In the genomic region with DNA sequence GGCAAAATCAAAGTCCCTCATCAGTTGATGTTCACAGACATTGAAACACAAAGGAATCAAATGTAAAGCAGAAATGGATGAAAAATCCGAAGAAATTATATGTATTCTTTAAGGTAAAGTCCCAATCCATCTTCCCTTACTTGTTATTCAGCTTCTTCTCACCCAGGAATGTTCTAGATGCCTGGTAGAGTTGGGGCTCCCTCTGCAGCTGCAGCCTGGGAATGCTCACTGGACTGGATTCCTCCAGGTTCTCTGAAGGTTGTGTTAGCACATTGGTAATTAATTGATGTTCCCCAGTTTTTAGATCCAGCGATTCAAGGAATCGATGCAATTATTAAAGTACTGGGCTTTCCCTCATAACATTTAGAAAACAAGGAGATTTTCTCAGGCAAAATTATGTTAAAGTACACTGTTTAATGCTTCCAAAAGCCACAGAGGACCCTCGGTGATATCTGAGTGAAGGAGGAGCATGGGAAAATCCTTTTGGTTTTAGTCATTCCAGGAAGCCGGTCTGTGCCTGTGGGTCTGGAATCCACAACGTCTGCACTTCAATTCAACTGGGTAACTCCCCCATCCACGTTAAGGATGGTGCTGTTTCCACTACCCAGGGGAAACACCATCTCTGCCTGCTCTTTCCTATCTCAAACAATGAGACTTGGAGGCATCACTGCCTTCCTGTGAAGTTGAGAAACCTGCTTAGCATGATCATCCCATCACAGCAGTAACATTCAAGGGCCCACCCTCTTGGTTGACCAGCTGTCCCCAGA, we compare ENCODE assay signal across 12 cellular contexts. TPM values are rescaled to one million over a fixed set of nuclear protein-coding genes. Genes with fewer than 3 reads are reported as not detected.
A peak's percentile ranks its signal among the peaks of the same experiment; 100 is the strongest.
DNase-seq lines count a peak whose midpoint lies in the region; ATAC-seq and TF ChIP-seq lines count a peak whose summit lies in the region.
"Had no signal": no experiment of that assay in that cellular context is flagged by ENCODE, and none has a peak within 500 bp of the region (broad histone marks: within the 10 kb centered on the region; RNA-seq: fewer than 3 reads in every experiment).

No MANE protein-coding gene starts in this region.

- H3K4me1 Mint-ChIP-seq in H9 = no peaks in the 10 kb centered on the region
- H3K4me1 Mint-ChIP-seq: activated naive CD8-positive, alpha-beta T cell treated with anti-CD3 and anti-CD28 coated beads, Interleukin-2, amount 50 U/mL, for 24 hours; stimulated activated memory B cell treated with anti-CD40 and anti-IgM and Interleukin-4, amounts not matched to agents 10 μg/mL and 1 μg/mL and 100 μg/mL, for 72 hours had no signal

- H2AFZ ChIP-seq in H9 (ENCODE audit: low read length) = no peak overlapping the region
- no peak overlapping the region for H2AFZ ChIP-seq in SK-N-SH (ENCODE audit: low read depth)
- H2AFZ ChIP-seq in osteoblast (ENCODE audit: low read length) = no peak overlapping the region

- no CpG with 5 or more reads among the region's 7 CpGs for WGBS in H9 (ENCODE audit: extremely low coverage, insufficient read length, low lambda C conversion rate)
- 66% methylated on average over 7 of the region's 7 CpGs for WGBS in SK-N-SH (ENCODE audit: low lambda C conversion rate)

- no peak overlapping the region for H3K27ac Mint-ChIP-seq in H9
- H3K27ac Mint-ChIP-seq: activated naive CD8-positive, alpha-beta T cell treated with anti-CD3 and anti-CD28 coated beads, Interleukin-2, amount 50 U/mL, for 24 hours; stimulated activated memory B cell treated with anti-CD40 and anti-IgM and Interleukin-4, amounts not matched to agents 10 μg/mL and 1 μg/mL and 100 μg/mL, for 72 hours; T-helper 2 cell treated with Interferon-gamma antibody and Interleukin-4, amounts not matched to agents 5 μg/mL and 100 μg/mL, for 36 hours had no signal

- H3K14ac ChIP-seq in H9 (ENCODE audit: insufficient read depth, low read length) = no peak overlapping the region

- H3K4me1 ChIP-seq in H9 (ENCODE audit: insufficient read depth, low read length) (no peaks in the 10 kb centered on the region), SK-N-SH (ENCODE audit: control insufficient read depth in 1 of 2, insufficient read depth in 2 of 2, low read depth in 1 of 2, low read length in 1 of 2) (no peaks in the 10 kb centered on the region), osteoblast (ENCODE audit: insufficient read depth, low read length) (no peaks in the 10 kb centered on the region)

- H4K5ac ChIP-seq in H9 (ENCODE audit: insufficient read length, low read depth, low read length) = no peak overlapping the region

- H3F3A ChIP-seq in SK-N-SH (replicated peaks; ENCODE audit: insufficient read depth) = no peaks in the 10 kb centered on the region

- H3K27me3 ChIP-seq in H9 (ENCODE audit: insufficient read depth, low read length) (no peaks in the 10 kb centered on the region), SK-N-SH (ENCODE audit: insufficient read depth) (no peaks in the 10 kb centered on the region), osteoblast (ENCODE audit: insufficient read depth, low read length) (peaks cover 31% of the 10 kb centered on the region), WERI-Rb-1 (ENCODE audit: insufficient read depth, low read depth, severe bottlenecking) (no peaks in the 10 kb centered on the region)

- H3K23ac ChIP-seq in H9 (ENCODE audit: insufficient read length, low read depth, low read length) = no peak overlapping the region

- no peak for DNase-seq in H9
- DNase-seq in SK-N-SH = no peak
- DNase-seq in osteoblast (ENCODE audit: insufficient read length, low spot score, missing footprints) = no peak
- DNase-seq in activated naive CD4-positive, alpha-beta T cell (lab: John Stamatoyannopoulos, UW) = no peak
- DNase-seq in SK-N-DZ (ENCODE audit: low spot score) = no peak
- no peak for DNase-seq in WERI-Rb-1
- DNase-seq: activated naive CD8-positive, alpha-beta T cell treated with anti-CD3 and anti-CD28 coated beads, Interleukin-2, amount 50 U/mL, for 24 hours; DMS153; NCI-H1694 treated with DMSO at 0.1 percent for 48 hours had no signal

- H2AK5ac ChIP-seq in H9 (ENCODE audit: insufficient read length, low read length) = no peak overlapping the region

- no peaks in the 10 kb centered on the region for H3K9me2 ChIP-seq in SK-N-SH

- no peak overlapping the region for H2BK120ac ChIP-seq in H9 (ENCODE audit: low read depth, low read length, poor library complexity, severe bottlenecking)

- H3K4me3 Mint-ChIP-seq in H9 = no peak overlapping the region
- H3K4me3 Mint-ChIP-seq: activated naive CD8-positive, alpha-beta T cell treated with anti-CD3 and anti-CD28 coated beads, Interleukin-2, amount 50 U/mL, for 24 hours; stimulated activated memory B cell treated with anti-CD40 and anti-IgM and Interleukin-4, amounts not matched to agents 10 μg/mL and 1 μg/mL and 100 μg/mL, for 72 hours; T-helper 2 cell treated with Interferon-gamma antibody and Interleukin-4, amounts not matched to agents 5 μg/mL and 100 μg/mL, for 36 hours had no signal

- no peak overlapping the region for H2BK20ac ChIP-seq in H9 (ENCODE audit: low read depth, low read length, poor library complexity, severe bottlenecking)

- H2BK5ac ChIP-seq in H9 (ENCODE audit: insufficient read length, low read length) = no peak overlapping the region

- H3K4ac ChIP-seq in H9 (ENCODE audit: low read depth, low read length) = no peak overlapping the region

- no peaks in the 10 kb centered on the region for H3K9me3 Mint-ChIP-seq in H9
- H3K9me3 Mint-ChIP-seq: activated naive CD8-positive, alpha-beta T cell treated with anti-CD3 and anti-CD28 coated beads, Interleukin-2, amount 50 U/mL, for 24 hours; stimulated activated memory B cell treated with anti-CD40 and anti-IgM and Interleukin-4, amounts not matched to agents 10 μg/mL and 1 μg/mL and 100 μg/mL, for 72 hours; T-helper 2 cell treated with Interferon-gamma antibody and Interleukin-4, amounts not matched to agents 5 μg/mL and 100 μg/mL, for 36 hours had no signal

- no peak overlapping the region for H3T11ph ChIP-seq in H9 (ENCODE audit: low read length)

- peak; percentile 49 for TF ChIP-seq CTCF in H9 (conservative IDR thresholded peaks at IDR 0.05)
- TF ChIP-seq CTCF in SK-N-SH (IDR thresholded peaks at IDR 0.05) = peak; percentile 51
- peak; percentile 48 for TF ChIP-seq CTCF in osteoblast (IDR thresholded peaks at IDR 0.05; ENCODE audit: extremely low read depth, low read depth, low read length)
- no peak for TF ChIP-seq CTCF in WERI-Rb-1 (IDR thresholded peaks at IDR 0.05; ENCODE audit: low read depth, low read length)

- H3K18ac ChIP-seq in H9 (ENCODE audit: insufficient read length, low read depth, low read length) = no peak overlapping the region

- H3K9me3 ChIP-seq in H9 (ENCODE audit: control insufficient read depth, low read depth, low read length) = no peaks in the 10 kb centered on the region
- H3K9me3 ChIP-seq in SK-N-SH = no peaks in the 10 kb centered on the region
- no peaks in the 10 kb centered on the region for H3K9me3 ChIP-seq in osteoblast (ENCODE audit: low read depth, low read length)
- H3K9me3 ChIP-seq in WERI-Rb-1 (ENCODE audit: severe bottlenecking) = no peaks in the 10 kb centered on the region

- POLR2A ChIA-PET in SK-N-SH (lab: Yijun Ruan, JAX) = no interaction called here

- no peak for TF ChIP-seq EP300 in SK-N-SH (IDR thresholded peaks at IDR 0.05; ENCODE audit: borderline replicate concordance in 1 of 2, low read depth in 1 of 2, low read length in 1 of 2)

- peak; percentile 52 for ATAC-seq in esophagus mucosa
- ATAC-seq: activated naive CD8-positive, alpha-beta T cell treated with anti-CD3 and anti-CD28 coated beads, Interleukin-2, amount 50 U/mL, for 24 hours; stimulated activated memory B cell treated with anti-CD40 and anti-IgM and Interleukin-4, amounts not matched to agents 10 μg/mL and 1 μg/mL and 100 μg/mL, for 72 hours had no signal

- H3K27ac ChIP-seq in H9 (ENCODE audit: insufficient read length, low read depth, low read length) = no peak overlapping the region
- no peak overlapping the region for H3K27ac ChIP-seq in SK-N-SH (ENCODE audit: low read depth in 2 of 2, low read length in 1 of 2)
- H3K27ac ChIP-seq in osteoblast (ENCODE audit: low read depth, low read length) = no peak overlapping the region
- no peak overlapping the region for H3K27ac ChIP-seq in WERI-Rb-1

- H3K79me2 ChIP-seq in H9 (ENCODE audit: insufficient read depth, low read length) = no peaks in the 10 kb centered on the region
- H3K79me2 ChIP-seq in SK-N-SH (ENCODE audit: insufficient read depth) = no peaks in the 10 kb centered on the region
- no peaks in the 10 kb centered on the region for H3K79me2 ChIP-seq in osteoblast (ENCODE audit: insufficient read depth, low read length)

- H3K4me2 ChIP-seq in H9 (ENCODE audit: insufficient read depth, insufficient read length, low read length) (no peak overlapping the region), SK-N-SH (no peak overlapping the region), osteoblast (ENCODE audit: insufficient read depth, low read length) (no peak overlapping the region)

- H4K8ac ChIP-seq in H9 (replicated peaks; ENCODE audit: insufficient read length, low read depth, low read length) = no peak overlapping the region

- peaks cover 0 to 5% (median 2%) of the 10 kb centered on the region in 3 experiments; a peak in 3 of 7 replicates for H3K36me3 Mint-ChIP-seq in H9 (ENCODE audit: insufficient read depth in 1 of 3, low read depth in 3 of 3)
- H3K36me3 Mint-ChIP-seq: stimulated activated memory B cell treated with anti-CD40 and anti-IgM and Interleukin-4, amounts not matched to agents 10 μg/mL and 1 μg/mL and 100 μg/mL, for 72 hours had no signal

- CTCF ChIA-PET in SK-N-SH (lab: Yijun Ruan, JAX) = interaction anchor here (0.6 to 6.1 kb wide), 8 partner anchors 11 to 833 kb away, joined by 3 to 28 read pairs (median 5); no protein-coding TSS in a partner anchor

- no peaks in the 10 kb centered on the region for H3K23me2 ChIP-seq in H9 (ENCODE audit: insufficient read length, low read depth, low read length, poor library complexity, severe bottlenecking)

- TF ChIP-seq RAD21 in SK-N-SH (IDR thresholded peaks at IDR 0.05; ENCODE audit: low read length) = peak; percentile 29

- H4K20me1 ChIP-seq in H9 (ENCODE audit: control insufficient read depth, insufficient read depth, insufficient read length) = no peaks in the 10 kb centered on the region
- H4K20me1 ChIP-seq in SK-N-SH (ENCODE audit: insufficient read depth) = no peaks in the 10 kb centered on the region
- no peaks in the 10 kb centered on the region for H4K20me1 ChIP-seq in osteoblast (ENCODE audit: insufficient read depth, low read length)

- H3K27me3 Mint-ChIP-seq in H9 (ENCODE audit: low read depth) = peaks cover 1% of the 10 kb centered on the region; the same call in 1 of the 2 replicates

- no peaks in the 10 kb centered on the region for H3K79me1 ChIP-seq in H9 (ENCODE audit: insufficient read depth, low read depth, low read length, poor library complexity, severe bottlenecking)

- H3K36me3 ChIP-seq in SK-N-SH (replicated peaks in 1 of 2; ENCODE audit: control insufficient read depth in 1 of 2, insufficient read depth in 2 of 2, low read length in 1 of 2) (no peaks in the 10 kb centered on the region), osteoblast (ENCODE audit: insufficient read depth, low read length) (no peaks in the 10 kb centered on the region), WERI-Rb-1 (no peaks in the 10 kb centered on the region)

- no peak overlapping the region for H3K4me3 ChIP-seq in SK-N-SH (ENCODE audit: low read depth in 2 of 2, low read length in 1 of 2)
- no peak overlapping the region for H3K4me3 ChIP-seq in osteoblast (ENCODE audit: insufficient read depth, low read length)
- H3K4me3 ChIP-seq in WERI-Rb-1 (ENCODE audit: low read depth, low read length) = no peak overlapping the region

- H3K56ac ChIP-seq in H9 (ENCODE audit: insufficient read length, low read depth, low read length) = no peak overlapping the region

- no peak overlapping the region for H2BK12ac ChIP-seq in H9 (ENCODE audit: insufficient read length, low read depth, low read length)

- no peak overlapping the region for H4K91ac ChIP-seq in H9 (ENCODE audit: insufficient read length, low read depth, low read length)

- peak overlapping the region; percentile 92; the same call in 1 of the 2 replicates for H2BK15ac ChIP-seq in H9 (ENCODE audit: low read depth, low read length)

- no peak overlapping the region for H3K9ac ChIP-seq in H9 (ENCODE audit: extremely low read depth, insufficient read length, low read length)
- H3K9ac ChIP-seq in SK-N-SH = no peak overlapping the region

RNA-seq across cellular contexts. Expression of a gene that starts 22.0 kb away (rescaled TPM):
- total RNA-seq in H9 (2021) (not detected in 2 replicates), esophagus mucosa (not detected), osteoblast (not detected in 2 replicates)
- not detected in 2 replicates for polyA plus RNA-seq in SK-N-SH (2012; rRNA removed)
- polyA plus RNA-seq in SK-N-SH (2012; cell fraction: cytosol; rRNA removed) = not detected in 2 replicates
- polyA plus RNA-seq in SK-N-SH (2012; cell fraction: nucleus; rRNA removed) = not detected in 2 replicates
- not detected in 2 replicates for polyA plus RNA-seq in SK-N-DZ (2014; cell fraction: cytosol; rRNA removed)
- not detected in 2 replicates for polyA plus RNA-seq in SK-N-DZ (2014; cell fraction: nucleus; rRNA removed)
